Comparison of ENCODE assay signal across 8 cellular contexts in the genomic region with DNA sequence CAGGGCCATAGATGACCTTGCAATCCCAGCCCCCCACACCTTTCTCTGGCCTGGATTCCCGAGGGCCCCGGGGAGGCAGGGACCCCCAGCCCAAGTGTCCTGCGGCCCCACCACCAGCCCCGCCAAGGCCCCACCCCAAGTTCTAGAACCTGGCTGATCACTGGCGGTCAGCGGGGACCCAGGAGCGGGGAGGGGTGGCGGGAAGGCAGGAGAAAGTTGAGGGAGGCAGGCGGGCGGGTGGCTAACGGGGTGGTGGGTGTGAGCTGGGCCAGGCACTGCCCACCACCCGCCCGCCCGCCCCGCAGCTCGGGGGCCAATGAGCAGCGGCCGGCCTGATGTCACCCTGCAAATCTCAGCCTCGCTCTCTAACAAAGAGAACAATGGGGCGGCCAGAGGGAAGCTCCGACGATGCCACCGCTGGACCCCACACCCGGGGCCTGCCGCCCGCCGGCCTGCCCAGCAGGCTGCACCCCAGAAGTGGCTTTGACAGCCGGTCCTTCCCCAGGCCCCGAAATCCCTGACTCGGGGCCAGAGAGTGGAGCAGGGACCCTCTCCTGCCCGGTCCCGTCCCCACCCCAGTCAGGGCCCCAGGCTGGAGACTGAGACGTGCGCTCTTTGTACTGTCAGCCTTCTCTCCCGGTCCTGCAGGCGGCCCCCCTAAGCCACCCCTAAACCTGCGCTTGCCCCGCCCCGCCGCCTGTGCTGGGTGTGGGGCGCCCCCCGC. TPM values are rescaled to one million over a fixed set of nuclear protein-coding genes. Genes with fewer than 3 reads are reported as not detected.
A peak's percentile ranks its signal among the peaks of the same experiment; 100 is the strongest.
DNase-seq lines count a peak whose midpoint lies in the region; ATAC-seq and TF ChIP-seq lines count a peak whose summit lies in the region.

No MANE protein-coding gene starts in this region.

- H2AFZ ChIP-seq in HCT116 (ENCODE audit: low read depth, low read length, poor library complexity, severe bottlenecking): no peak overlapping the region

- no peaks in the 10 kb centered on the region for H3K9me3 Mint-ChIP-seq in mesothelial cell of epicardium

- no peaks in the 10 kb centered on the region for H3K9me3 ChIP-seq in HCT116 (ENCODE audit: control insufficient read depth in 1 of 2, insufficient read depth in 1 of 2, low read depth in 1 of 2, low read length in 2 of 2)

- no peak for DNase-seq in HCT116 (ENCODE audit: low read depth, low spot score)
- peak; percentile 96 for DNase-seq in epidermal melanocyte (ENCODE audit: insufficient read length, low spot score)
- peak in 1 of 2 experiments; percentile 72 for DNase-seq in mesothelial cell of epicardium (ENCODE audit: low spot score in 2 of 2, unreplicated experiment in 2 of 2)
- no peak for DNase-seq in effector CD4-positive, alpha-beta T cell
- DNase-seq in activated CD4-positive, alpha-beta T cell treated with anti-CD3 and anti-CD28 coated beads for 1 hour: no peak

- no peak for TF ChIP-seq POLR2A in HCT116 (IDR thresholded peaks at IDR 0.05; ENCODE audit: borderline replicate concordance, extremely low read depth, insufficient read depth, insufficient read length)

- 7% methylated on average over 42 of the region's 42 CpGs for WGBS in urinary bladder

- intact Hi-C loops in HCT116 (cut with micrococcal nuclease): no loop called here

- H3K27me3 ChIP-seq in HCT116 (ENCODE audit: insufficient read depth, low read length): no peaks in the 10 kb centered on the region

- no peak for TF ChIP-seq CTCF in HCT116 (IDR thresholded peaks at IDR 0.05 in 2 of 3, conservative IDR thresholded peaks at IDR 0.05 in 1 of 3; ENCODE audit: borderline replicate concordance in 1 of 3, insufficient read depth in 1 of 3, low read depth in 2 of 3, low read length in 2 of 3)
- no peak for TF ChIP-seq CTCF in mesothelial cell of epicardium (IDR thresholded peaks at IDR 0.05; ENCODE audit: unreplicated experiment)

- H3K9me2 ChIP-seq in HCT116 (ENCODE audit: insufficient read depth): no peaks in the 10 kb centered on the region

- ATAC-seq in HCT116 (peak; percentile 78), GM21526 (IDR thresholded peaks at IDR 0.05; ENCODE audit: low FRiP score, unreplicated experiment) (no peak)

- CTCF ChIA-PET in HCT116 (lab: Charles Lee): interaction anchor here (2.3 kb wide), 1 partner anchor 20 kb away, joined by 14 read pairs; no protein-coding TSS in a partner anchor

- H3K27ac ChIP-seq in HCT116 (ENCODE audit: low read depth, low read length) (peak overlapping the region; percentile 88), urinary bladder (ENCODE audit: low read depth) (peak overlapping the region; percentile 75)

- POLR2A ChIA-PET in HCT116 (lab: Charles Lee): no interaction called here

- peaks cover 10% of the 10 kb centered on the region for H3K36me3 Mint-ChIP-seq in mesothelial cell of epicardium

- H3K79me2 ChIP-seq in HCT116 (ENCODE audit: insufficient read depth, low read length): peaks cover 54% of the 10 kb centered on the region

- RAD21 ChIA-PET in HCT116 (lab: Charles Lee; ENCODE audit: low non-redundant PET in 1 of 2, low total read pairs in 2 of 2, uncharacterized antibody in 2 of 2, unreplicated experiment in 2 of 2): no interaction called here

- H3K9ac ChIP-seq in HCT116 (ENCODE audit: low read length): peak overlapping the region; percentile 83

- peak overlapping the region; percentile 66 for H3K4me3 Mint-ChIP-seq in mesothelial cell of epicardium

- H3K36me3 ChIP-seq in HCT116 (ENCODE audit: control insufficient read depth in 1 of 2, insufficient read depth in 2 of 2, low read length in 2 of 2) (0 out of 4 replicates have a peak, but pooled peaks cover 0 to 3% of the 10 kb centered on the region in 2 experiments), urinary bladder (ENCODE audit: insufficient read depth) (no peaks in the 10 kb centered on the region)

- H4K20me1 ChIP-seq in HCT116 (ENCODE audit: insufficient read depth): no peaks in the 10 kb centered on the region

- H3K27me3 Mint-ChIP-seq in mesothelial cell of epicardium (ENCODE audit: low read depth): peaks cover 9% of the 10 kb centered on the region

- H3K4me1 ChIP-seq in HCT116 (ENCODE audit: control insufficient read depth in 1 of 2, insufficient read depth in 2 of 2, low read length in 2 of 2) (peaks cover 13 to 14% of the 10 kb centered on the region in 2 experiments; a peak in 3 of 4 replicates), urinary bladder (ENCODE audit: insufficient read depth) (no peaks in the 10 kb centered on the region)

- peaks cover 8% of the 10 kb centered on the region for H3K4me1 Mint-ChIP-seq in mesothelial cell of epicardium

- H3K4me2 ChIP-seq in HCT116 (ENCODE audit: low read length): peak overlapping the region; percentile 86

- no peak overlapping the region for H3K27ac Mint-ChIP-seq in mesothelial cell of epicardium

- no TSS peak for BruUV-seq in HCT116 (replicated peaks; lab: Mats Ljungman, UMichigan)

- H3K4me3 ChIP-seq in HCT116 (replicated peaks in 1 of 2; ENCODE audit: low read depth in 1 of 2, low read length in 2 of 2) (peak overlapping the region; percentile 65 to 72), urinary bladder (ENCODE audit: low read depth, low read length) (peak overlapping the region; percentile 82)

- no peak for TF ChIP-seq RAD21 in HCT116 (IDR thresholded peaks at IDR 0.05; ENCODE audit: low read depth)

TF ChIP-seq in HCT116, 20 proteins besides CTCF, POLR2A, EP300 and RAD21:
- TF ChIP-seq TCF7L2 (IDR thresholded peaks at IDR 0.05; ENCODE audit: borderline replicate concordance, extremely low read depth, insufficient read depth, insufficient read length) (peak; percentile 7), ZFX (IDR thresholded peaks at IDR 0.05) (peak; percentile 39; the same call in 1 of the 2 replicates), EGR1 (IDR thresholded peaks at IDR 0.05; ENCODE audit: low read depth) (no peak), POLR2AphosphoS5 (IDR thresholded peaks at IDR 0.05; ENCODE audit: low read depth, low read length) (peak; percentile 30; the same call in 1 of the 2 replicates)

TF ChIP-seq in PFSK-1, 5 proteins besides CTCF, POLR2A, EP300 and RAD21:
- peak; percentile 52; the same call in 1 of the 2 replicates for TF ChIP-seq POLR2AphosphoS5 (IDR thresholded peaks at IDR 0.05; ENCODE audit: low read depth, low read length)
- no peak for TF ChIP-seq TAF1 (IDR thresholded peaks at IDR 0.05; ENCODE audit: borderline replicate concordance, insufficient read depth, low read length)

RNA-seq across cellular contexts. Expression of a gene that starts 1.6 kb away (rescaled TPM):
- total RNA-seq in HCT116 (2021; ENCODE audit: unreplicated experiment) (69.2 TPM), mesothelial cell of epicardium (91.7 to 96.3 TPM (median 93.1 TPM) in 3 replicates), urinary bladder (24.2 TPM)
- 18.0 and 20.6 TPM in 2 replicates for polyA plus RNA-seq in HCT116 (2012)
- 27.3 TPM for polyA plus RNA-seq in PFSK-1 (2012; ENCODE audit: insufficient read length, low read depth)
- polyA plus RNA-seq in urinary bladder: 19.1 TPM

RNA-seq across cellular contexts. Expression of a gene that starts 26.1 kb away (rescaled TPM):
- 85.7 TPM for total RNA-seq in HCT116 (2021; ENCODE audit: unreplicated experiment)
- polyA plus RNA-seq in HCT116 (2012): 47.8 and 52.2 TPM in 2 replicates
- 121 TPM for polyA plus RNA-seq in PFSK-1 (2012; ENCODE audit: insufficient read length, low read depth)
- total RNA-seq in mesothelial cell of epicardium: 103 to 111 TPM (median 105 TPM) in 3 replicates
- 32.5 TPM for total RNA-seq in urinary bladder
- 76.4 TPM for polyA plus RNA-seq in urinary bladder

RNA-seq across cellular contexts. Expression of a gene that starts 38.7 kb away (rescaled TPM):
- total RNA-seq in HCT116 (2021; ENCODE audit: unreplicated experiment): 303 TPM
- polyA plus RNA-seq in HCT116 (2012): 208 and 223 TPM in 2 replicates
- polyA plus RNA-seq in PFSK-1 (2012; ENCODE audit: insufficient read length, low read depth): 399 TPM
- 143 to 154 TPM (median 153 TPM) in 3 replicates for total RNA-seq in mesothelial cell of epicardium
- 33.3 TPM for total RNA-seq in urinary bladder
- 144 TPM for polyA plus RNA-seq in urinary bladder

RNA-seq across cellular contexts. Expression of a gene that starts 42.7 kb away (rescaled TPM):
- total RNA-seq in HCT116 (2021; ENCODE audit: unreplicated experiment): not detected
- polyA plus RNA-seq in HCT116 (2012): 0.04 TPM in 1 of 2 replicates, not detected in the other
- not detected for polyA plus RNA-seq in PFSK-1 (2012; ENCODE audit: insufficient read length, low read depth)
- 0.38 to 0.51 TPM (median 0.38 TPM) in 3 replicates for total RNA-seq in mesothelial cell of epicardium
- total RNA-seq in urinary bladder: 0.37 TPM
- polyA plus RNA-seq in urinary bladder: 2.3 TPM

RNA-seq across cellular contexts. Expression of a gene that starts 53.7 kb away (rescaled TPM):
- total RNA-seq in HCT116 (2021; ENCODE audit: unreplicated experiment) (24.0 TPM), mesothelial cell of epicardium (4.0 to 4.6 TPM (median 4.3 TPM) in 3 replicates), urinary bladder (4.1 TPM)
- 15.9 and 17.1 TPM in 2 replicates for polyA plus RNA-seq in HCT116 (2012)
- 3.8 TPM for polyA plus RNA-seq in PFSK-1 (2012; ENCODE audit: insufficient read length, low read depth)
- polyA plus RNA-seq in urinary bladder: 9.4 TPM
